ENCODE assay signal across 20 cellular contexts in genomic region chr12:118611770-118612169, GRCh38.
DNase-seq lines count a peak whose midpoint lies in the region; ATAC-seq and TF ChIP-seq lines count a peak whose summit lies in the region.
"Had no signal": no experiment of that assay in that cellular context is flagged by ENCODE, and none has a peak within 500 bp of the region (broad histone marks: within the 10 kb centered on the region; RNA-seq: fewer than 3 reads in every experiment).

No MANE protein-coding gene starts in this region.

- H2AFZ ChIP-seq in neural progenitor cell (replicated peaks), result peak overlapping the region; percentile 36
- H2AFZ ChIP-seq: GM23248 had no signal

- H3K9me3 Mint-ChIP-seq in endothelial cell (ENCODE audit: unreplicated experiment) (peaks cover 8% of the 10 kb centered on the region), neural progenitor cell (peaks cover 30% of the 10 kb centered on the region)

- H3K79me2 ChIP-seq in neural progenitor cell (ENCODE audit: low read depth), result no peaks in the 10 kb centered on the region

- H3K4me3 ChIP-seq in neural progenitor cell, result no peak overlapping the region
- H3K4me3 ChIP-seq: BLaER1 treated with 17β-estradiol and CSF1 and Interleukin-3, amounts not matched to agents 10 nM and 100 nM; GM12878; GM23248 had no signal

- peak overlapping the region; percentile 59 for H3K27ac ChIP-seq in VCaP
- H3K27ac ChIP-seq in neural progenitor cell, result no peak overlapping the region
- H3K27ac ChIP-seq: BLaER1 treated with 17β-estradiol and CSF1 and Interleukin-3, amounts not matched to agents 10 nM and 100 nM; GM23248 had no signal

- peaks cover 9% of the 10 kb centered on the region for H3K9me3 ChIP-seq in neural progenitor cell (ENCODE audit: low read depth)

- peaks cover 20% of the 10 kb centered on the region for H3K4me1 ChIP-seq in neural progenitor cell
- H3K4me1 ChIP-seq: BLaER1 treated with 17β-estradiol and CSF1 and Interleukin-3, amounts not matched to agents 10 nM and 100 nM had no signal

- DNase-seq in NCI-H146 (lab: John Stamatoyannopoulos, UW), result peak; percentile 66
- no peak for DNase-seq in endothelial cell (ENCODE audit: low spot score)
- DNase-seq in neural progenitor cell (ENCODE audit: low spot score), result no peak
- no peak for DNase-seq in posterior vena cava (ENCODE audit: low spot score)
- no peak for DNase-seq in T-helper 9 cell
- DNase-seq in NCI-H524 treated with DMSO at 0.1 percent for 48 hours (lab: John Stamatoyannopoulos, UW), result no peak
- DNase-seq: CD4-positive, CD25-positive, alpha-beta regulatory T cell; CD8-positive, alpha-beta memory T cell; COR-L47; DMS 273 treated with DMSO at 0.1 percent for 48 hours; DMS53; DND-41; EL; GM23248; HCEC 1CT had no signal

- no peak for TF ChIP-seq CTCF in VCaP (conservative IDR thresholded peaks at IDR 0.05)
- no peak for TF ChIP-seq CTCF in endothelial cell (IDR thresholded peaks at IDR 0.05; ENCODE audit: unreplicated experiment)
- no peak for TF ChIP-seq CTCF in neural progenitor cell (IDR thresholded peaks at IDR 0.05)

- H3K36me3 ChIP-seq in neural progenitor cell, result no peaks in the 10 kb centered on the region
- H3K36me3 ChIP-seq: BLaER1 treated with 17β-estradiol and CSF1 and Interleukin-3, amounts not matched to agents 10 nM and 100 nM had no signal

- H3K4me1 Mint-ChIP-seq in endothelial cell (ENCODE audit: unreplicated experiment) (peaks cover 9% of the 10 kb centered on the region), neural progenitor cell (peaks cover 44% of the 10 kb centered on the region)
- H3K4me1 Mint-ChIP-seq: B cell; CD4-positive, CD25-positive, alpha-beta regulatory T cell; CD8-positive, alpha-beta memory T cell had no signal

- peaks cover 4% of the 10 kb centered on the region for H3K36me3 Mint-ChIP-seq in endothelial cell (ENCODE audit: low read depth, unreplicated experiment)
- peaks cover 16% of the 10 kb centered on the region for H3K36me3 Mint-ChIP-seq in neural progenitor cell
- H3K36me3 Mint-ChIP-seq: CD4-positive, CD25-positive, alpha-beta regulatory T cell; CD8-positive, alpha-beta memory T cell had no signal

- H3K27me3 Mint-ChIP-seq in endothelial cell (ENCODE audit: unreplicated experiment) (no peaks in the 10 kb centered on the region), neural progenitor cell (ENCODE audit: insufficient read depth, low read depth) (peaks cover 2% of the 10 kb centered on the region)

- H3K27ac Mint-ChIP-seq in endothelial cell (ENCODE audit: unreplicated experiment) (peak overlapping the region; percentile 39), neural progenitor cell (peak overlapping the region; percentile 97)
- H3K27ac Mint-ChIP-seq: B cell; CD4-positive, CD25-positive, alpha-beta regulatory T cell; CD8-positive, alpha-beta memory T cell had no signal

- peak overlapping the region; percentile 52 for H3K4me2 ChIP-seq in neural progenitor cell
- H3K4me2 ChIP-seq: BLaER1 treated with 17β-estradiol and CSF1 and Interleukin-3, amounts not matched to agents 10 nM and 100 nM had no signal

- H3K4me3 Mint-ChIP-seq in endothelial cell (ENCODE audit: unreplicated experiment) (no peak overlapping the region), neural progenitor cell (no peak overlapping the region)
- H3K4me3 Mint-ChIP-seq: B cell; CD4-positive, CD25-positive, alpha-beta regulatory T cell; CD8-positive, alpha-beta memory T cell had no signal

- no peak for ATAC-seq in GM21367 (IDR thresholded peaks at IDR 0.05; ENCODE audit: unreplicated experiment)
- ATAC-seq: GM12878 had no signal

- H3F3A ChIP-seq in neural progenitor cell (ENCODE audit: low read depth), result peaks cover 10% of the 10 kb centered on the region

- intact Hi-C loops in posterior vena cava (cut with DNase I), result no loop called here

- H3K9ac ChIP-seq in neural progenitor cell, result no peak overlapping the region
- H3K9ac ChIP-seq: BLaER1 treated with 17β-estradiol and CSF1 and Interleukin-3, amounts not matched to agents 10 nM and 100 nM; GM23248 had no signal

- H4K20me1 ChIP-seq in neural progenitor cell (ENCODE audit: low read depth), result no peaks in the 10 kb centered on the region
- H4K20me1 ChIP-seq: BLaER1 treated with 17β-estradiol and CSF1 and Interleukin-3, amounts not matched to agents 10 nM and 100 nM had no signal

- H3K27me3 ChIP-seq in neural progenitor cell, result no peaks in the 10 kb centered on the region
- H3K27me3 ChIP-seq: BLaER1 treated with 17β-estradiol and CSF1 and Interleukin-3, amounts not matched to agents 10 nM and 100 nM had no signal
